ENCODE assay signal across 26 cellular contexts in genomic region chr19:31256601-31256990, GRCh38.
DNase-seq lines count a peak whose midpoint lies in the region; ATAC-seq and TF ChIP-seq lines count a peak whose summit lies in the region.
"Had no signal": no experiment of that assay in that cellular context is flagged by ENCODE, and none has a peak within 500 bp of the region (broad histone marks: within the 10 kb centered on the region; RNA-seq: fewer than 3 reads in every experiment).

No MANE protein-coding gene starts in this region.

- H3K9ac ChIP-seq in BLaER1, result no peak overlapping the region

- no peaks in the 10 kb centered on the region for H3K36me3 Mint-ChIP-seq in glutamatergic neuron (ENCODE audit: unreplicated experiment)
- H3K36me3 Mint-ChIP-seq: CD4-positive, alpha-beta memory T cell had no signal

- H3K36me3 ChIP-seq in BLaER1 (no peaks in the 10 kb centered on the region), SJCRH30 (no peaks in the 10 kb centered on the region), osteoblast (ENCODE audit: insufficient read depth, low read length) (no peaks in the 10 kb centered on the region)
- H3K36me3 ChIP-seq: BE2C, HAP-1, MG63 had no signal

- ATAC-seq in HG02623 (IDR thresholded peaks at IDR 0.05; ENCODE audit: unreplicated experiment), result no peak
- ATAC-seq: GM12878, GM23338, Right ventricle myocardium inferior had no signal

- peak overlapping the region; percentile 30 for H3K4me3 Mint-ChIP-seq in glutamatergic neuron (ENCODE audit: unreplicated experiment)
- H3K4me3 Mint-ChIP-seq: CD4-positive, alpha-beta memory T cell; GM23338; HFFc6 had no signal

- H3K9me3 ChIP-seq in BLaER1 (no peaks in the 10 kb centered on the region), SJCRH30 (replicated peaks) (no peaks in the 10 kb centered on the region), osteoblast (ENCODE audit: low read depth, low read length) (no peaks in the 10 kb centered on the region)
- H3K9me3 ChIP-seq: BE2C, HAP-1, MG63 had no signal

- DNase-seq in SJCRH30 (no peak), glutamatergic neuron (no peak), osteoblast (ENCODE audit: insufficient read length, low spot score, missing footprints) (peak; percentile 39), epidermal melanocyte (ENCODE audit: insufficient read length, low spot score) (no peak), NCI-H69 (lab: John Stamatoyannopoulos, UW) (no peak)
- DNase-seq: 8988T; ACHN; BE2C; CD4-positive, alpha-beta memory T cell; COR-L47; DMS79; EL; GDM1; HFFc6; KG1; MG63; NCI-H1694; NCI-H2029 treated with DMSO at 0.1 percent for 48 hours; NCI-H446 treated with DMSO at 0.1 percent for 48 hours; PC-9 had no signal

- H3K27ac ChIP-seq in BLaER1, result no peak overlapping the region
- peak overlapping the region; percentile 98 for H3K27ac ChIP-seq in SJCRH30
- H3K27ac ChIP-seq in osteoblast (ENCODE audit: low read depth, low read length), result no peak overlapping the region
- H3K27ac ChIP-seq: PC-9 had no signal

- H2AFZ ChIP-seq in osteoblast (ENCODE audit: low read length), result no peak overlapping the region
- H2AFZ ChIP-seq: GM23338, PC-9 had no signal

- H3K27ac Mint-ChIP-seq in glutamatergic neuron (ENCODE audit: unreplicated experiment), result no peak overlapping the region
- H3K27ac Mint-ChIP-seq: CD4-positive, alpha-beta memory T cell; GM23338; HFFc6 had no signal

- H3K27me3 ChIP-seq in BLaER1 (no peaks in the 10 kb centered on the region), SJCRH30 (no peaks in the 10 kb centered on the region), osteoblast (ENCODE audit: insufficient read depth, low read length) (no peaks in the 10 kb centered on the region)
- H3K27me3 ChIP-seq: BE2C, MG63 had no signal

- no peak for TF ChIP-seq CTCF in glutamatergic neuron (IDR thresholded peaks at IDR 0.05; ENCODE audit: partially characterized antibody, unreplicated experiment)
- no peak for TF ChIP-seq CTCF in osteoblast (IDR thresholded peaks at IDR 0.05; ENCODE audit: extremely low read depth, low read depth, low read length)

- peaks cover 12% of the 10 kb centered on the region for H3K9me3 Mint-ChIP-seq in glutamatergic neuron (ENCODE audit: unreplicated experiment)
- H3K9me3 Mint-ChIP-seq: CD4-positive, alpha-beta memory T cell; GM23338 had no signal

- H3K4me3 ChIP-seq in BLaER1 (no peak overlapping the region), SJCRH30 (no peak overlapping the region; the same call in 1 of the 2 replicates), osteoblast (ENCODE audit: insufficient read depth, low read length) (no peak overlapping the region)
- H3K4me3 ChIP-seq: GM12878, GM23338, HAP-1, MG63, PC-9 had no signal

- H3K27me3 Mint-ChIP-seq in glutamatergic neuron (ENCODE audit: unreplicated experiment), result peaks cover 4% of the 10 kb centered on the region

- H3K4me1 Mint-ChIP-seq in glutamatergic neuron (ENCODE audit: low read depth, unreplicated experiment), result peaks cover 37% of the 10 kb centered on the region

- peak overlapping the region; percentile 63 for H3K4me2 ChIP-seq in BLaER1
- no peak overlapping the region for H3K4me2 ChIP-seq in osteoblast (ENCODE audit: insufficient read depth, low read length)
- H3K4me2 ChIP-seq: GM23338, PC-9 had no signal

- H3K79me2 ChIP-seq in osteoblast (ENCODE audit: insufficient read depth, low read length), result no peaks in the 10 kb centered on the region

- H4K20me1 ChIP-seq in BLaER1, result no peaks in the 10 kb centered on the region
- H4K20me1 ChIP-seq in osteoblast (ENCODE audit: insufficient read depth, low read length), result no peaks in the 10 kb centered on the region

- H3K4me1 ChIP-seq in BLaER1 (peaks cover 67% of the 10 kb centered on the region), SJCRH30 (peaks cover 77% of the 10 kb centered on the region), osteoblast (ENCODE audit: insufficient read depth, low read length) (no peaks in the 10 kb centered on the region)
- H3K4me1 ChIP-seq: BE2C, HAP-1 had no signal
